8 cellular contexts compared by ENCODE assay signal in the genomic region with DNA sequence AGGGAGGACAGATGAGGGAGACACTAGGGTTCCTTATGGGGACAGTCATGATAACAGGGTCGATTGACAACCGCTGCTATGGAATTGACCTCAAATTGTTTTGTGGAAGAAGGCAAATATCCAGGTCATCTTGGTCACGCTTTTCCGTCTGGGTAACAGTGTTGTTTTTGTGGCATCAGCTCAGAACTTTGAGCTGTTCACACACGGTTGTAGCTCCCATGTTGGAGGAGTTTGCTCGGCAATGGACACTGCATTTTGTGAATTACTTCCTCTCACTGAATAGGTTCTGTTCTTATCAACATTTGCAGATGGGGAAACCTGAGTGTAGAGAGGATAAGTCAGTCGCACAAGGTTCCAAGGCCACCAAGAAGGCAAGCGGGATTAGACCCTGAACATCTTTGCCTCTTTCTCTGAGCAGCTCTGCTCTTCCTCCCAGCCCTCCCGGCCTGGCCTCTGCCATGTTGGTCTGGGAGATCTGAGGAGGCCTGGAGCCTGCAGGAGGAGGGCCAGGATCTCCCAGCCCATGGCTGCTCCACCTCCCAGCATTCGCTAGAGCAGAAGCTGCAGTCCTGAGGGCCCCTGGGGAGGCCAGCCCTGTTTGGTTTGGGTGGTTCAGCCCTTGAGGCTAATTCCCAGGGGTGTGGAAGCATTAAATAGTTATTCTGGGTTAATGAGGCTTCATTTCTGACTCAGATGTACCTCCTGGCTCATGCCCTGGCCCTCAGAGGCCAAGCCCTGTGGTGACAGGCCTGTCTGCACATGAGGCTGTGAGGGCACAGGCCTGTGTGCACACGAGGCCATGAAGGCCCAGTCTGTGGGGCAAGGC.
DNase-seq lines count a peak whose midpoint lies in the region; ATAC-seq and TF ChIP-seq lines count a peak whose summit lies in the region.

No MANE protein-coding gene starts in this region.

- CTCF ChIA-PET in activated CD4-positive, alpha-beta T cell treated with anti-CD3 and anti-CD28 coated beads for 36 hours (lab: Charles Lee) = interaction anchor here (0.6 to 5.9 kb wide), 8 partner anchors 31 to 221 kb away, joined by 3 to 31 read pairs (median 4); no protein-coding TSS in a partner anchor

- POLR2A ChIA-PET in activated CD4-positive, alpha-beta T cell treated with anti-CD3 and anti-CD28 coated beads for 36 hours (lab: Charles Lee) = no interaction called here

- no peaks in the 10 kb centered on the region for H3K9me3 ChIP-seq in transverse colon

- in situ Hi-C loops in transverse colon (cut with MboI; ENCODE audit: low pct_ligation_motif_present in 1 of 4, low pct_unique_long_range_greater_than_20kb in 1 of 4, low sequenced_read_pairs in 3 of 4) = loop anchor here in 1 of 4 donors (10.0 to 25.0 kb wide), 2 partner anchors 100 to 213 kb away; no protein-coding TSS in a partner anchor

- no peaks in the 10 kb centered on the region for H3K27me3 Mint-ChIP-seq in activated CD4-positive, alpha-beta T cell treated with anti-CD3 and anti-CD28 coated beads for 36 hours

- H3K4me3 Mint-ChIP-seq in activated CD4-positive, alpha-beta T cell treated with anti-CD3 and anti-CD28 coated beads for 36 hours = no peak overlapping the region

- peaks cover 14% of the 10 kb centered on the region for H3K4me1 Mint-ChIP-seq in activated CD4-positive, alpha-beta T cell treated with anti-CD3 and anti-CD28 coated beads for 36 hours

- intact Hi-C loops in activated CD4-positive, alpha-beta T cell treated with anti-CD3 and anti-CD28 coated beads for 36 hours (cut with DNase I, micrococcal nuclease) = loop anchor here in 1 of 2 experiments (5.0 kb wide), 1 partner anchor 223 kb away; no protein-coding TSS in a partner anchor
- intact Hi-C loops in transverse colon (cut with DNase I; ENCODE audit: low total_unique reads) = loop anchor here (5.0 kb wide), 1 partner anchor 97 kb away; no protein-coding TSS in a partner anchor

- H3K27me3 ChIP-seq in transverse colon = no peaks in the 10 kb centered on the region

- H3K36me3 Mint-ChIP-seq in activated CD4-positive, alpha-beta T cell treated with anti-CD3 and anti-CD28 coated beads for 36 hours (ENCODE audit: low read depth) = peaks cover 2% of the 10 kb centered on the region

- H3K4me1 ChIP-seq in transverse colon = peaks cover 5 to 12% (median 10%) of the 10 kb centered on the region in 4 donors

- no peak for DNase-seq in activated CD4-positive, alpha-beta T cell treated with anti-CD3 and anti-CD28 coated beads for 36 hours
- DNase-seq in activated CD4-positive, alpha-beta T cell treated with anti-CD3 and anti-CD28 coated beads for 48 hours = no peak
- DNase-seq in RPMI7951 (ENCODE audit: low read depth) = peak; percentile 60
- peak; percentile 52 for DNase-seq in hepatic stellate cell (ENCODE audit: low spot score)
- DNase-seq in transverse colon = no peak
- DNase-seq in NAMALWA (ENCODE audit: low spot score) = no peak
- no peak for DNase-seq in GM20000 (ENCODE audit: low spot score)
- DNase-seq in HuH-7 (ENCODE audit: low spot score) = no peak

- TF ChIP-seq POLR2A in transverse colon (IDR thresholded peaks at IDR 0.05) = no peak

- peak overlapping the region; percentile 0 to 37 (median 15) for H3K27ac ChIP-seq in transverse colon

- H3K4me3 ChIP-seq in transverse colon = no peak overlapping the region

- no peak for ATAC-seq in activated CD4-positive, alpha-beta T cell treated with anti-CD3 and anti-CD28 coated beads for 36 hours

- no peaks in the 10 kb centered on the region for H3K9me3 Mint-ChIP-seq in activated CD4-positive, alpha-beta T cell treated with anti-CD3 and anti-CD28 coated beads for 36 hours (ENCODE audit: low read depth)

- TF ChIP-seq CTCF in transverse colon (IDR thresholded peaks at IDR 0.05) (no peak), GM20000 (IDR thresholded peaks at IDR 0.05; ENCODE audit: extremely low read depth, missing control alignments) (no peak)

- H3K27ac Mint-ChIP-seq in activated CD4-positive, alpha-beta T cell treated with anti-CD3 and anti-CD28 coated beads for 36 hours = peak overlapping the region; percentile 57

- TF ChIP-seq EP300 in transverse colon (IDR thresholded peaks at IDR 0.05; ENCODE audit: low read depth) = no peak

- H3K36me3 ChIP-seq in transverse colon = no peaks in the 10 kb centered on the region

- 84 to 94% methylated on average over 5 to 11 of the region's 11 CpGs for WGBS in transverse colon (ENCODE audit: low coverage in 1 of 2), 2 donors

Comparison
In these comparisons a context has a peak if more than half of its experiments do, and no peak if none do; other contexts are left out.
1. DNase-seq: peak in RPMI7951 (single experiment) and hepatic stellate cell (single experiment); none in activated CD4-positive, alpha-beta T cell treated with anti-CD3 and anti-CD28 coated beads for 36 hours (single experiment), activated CD4-positive, alpha-beta T cell treated with anti-CD3 and anti-CD28 coated beads for 48 hours (single experiment), transverse colon (single experiment), NAMALWA (single experiment), GM20000 (single experiment) and HuH-7 (single experiment).